ENCODE assay signal across 20 cellular contexts in genomic region chr3:62003833-62004232, GRCh38.
"Had no signal": no experiment of that assay in that cellular context is flagged by ENCODE, and none has a peak within 500 bp of the region (broad histone marks: within the 10 kb centered on the region; RNA-seq: fewer than 3 reads in every experiment).

No MANE protein-coding gene starts in this region.

- H3K4me2 ChIP-seq: hepatocyte had no signal

- DNase-seq: effector memory CD8-positive, alpha-beta T cell; esophagus squamous epithelium; foreskin melanocyte; head of caudate nucleus; kidney; left cardiac atrium; left ventricle myocardium inferior; mesenchymal stem cell; midbrain; occipital lobe; small intestine; stimulated activated CD4-positive, alpha-beta T cell treated with anti-CD3 and anti-CD28 coated beads, Interleukin-12 subunit alpha, Interleukin-12 subunit beta, amount 100 ng/mL, for 4 hours; stimulated activated naive CD4-positive, alpha-beta T cell treated with Interleukin-2 at 50 U/mL for 16 hours; thyroid gland; uterus had no signal

- H3K4me1 ChIP-seq: suprapubic skin, uterus had no signal

- H3K9me3 ChIP-seq: esophagus squamous epithelium, left ventricle myocardium inferior, suprapubic skin, thyroid gland, uterus had no signal

- H3K4me3 ChIP-seq: esophagus squamous epithelium, hepatocyte, left ventricle myocardium inferior, lung, suprapubic skin, thyroid gland, uterus had no signal

- ATAC-seq: effector memory CD8-positive, alpha-beta T cell; left cardiac atrium; natural killer cell treated with Interleukin-12 subunit alpha and Interleukin-12 subunit beta and Interleukin-15 and Interleukin-18, amount 100 ng/mL, for 72 hours; sciatic nerve had no signal

- H2AFZ ChIP-seq: hepatocyte had no signal

- H3K27me3 ChIP-seq: esophagus squamous epithelium, hepatocyte, suprapubic skin, thyroid gland, uterus had no signal

- H3K36me3 ChIP-seq: suprapubic skin, thyroid gland, uterus had no signal

- H3K27ac ChIP-seq: esophagus squamous epithelium, hepatocyte, left ventricle myocardium inferior, suprapubic skin, thyroid gland, uterus had no signal
